Comparison of ENCODE assay signal across 19 cellular contexts in the genomic region with DNA sequence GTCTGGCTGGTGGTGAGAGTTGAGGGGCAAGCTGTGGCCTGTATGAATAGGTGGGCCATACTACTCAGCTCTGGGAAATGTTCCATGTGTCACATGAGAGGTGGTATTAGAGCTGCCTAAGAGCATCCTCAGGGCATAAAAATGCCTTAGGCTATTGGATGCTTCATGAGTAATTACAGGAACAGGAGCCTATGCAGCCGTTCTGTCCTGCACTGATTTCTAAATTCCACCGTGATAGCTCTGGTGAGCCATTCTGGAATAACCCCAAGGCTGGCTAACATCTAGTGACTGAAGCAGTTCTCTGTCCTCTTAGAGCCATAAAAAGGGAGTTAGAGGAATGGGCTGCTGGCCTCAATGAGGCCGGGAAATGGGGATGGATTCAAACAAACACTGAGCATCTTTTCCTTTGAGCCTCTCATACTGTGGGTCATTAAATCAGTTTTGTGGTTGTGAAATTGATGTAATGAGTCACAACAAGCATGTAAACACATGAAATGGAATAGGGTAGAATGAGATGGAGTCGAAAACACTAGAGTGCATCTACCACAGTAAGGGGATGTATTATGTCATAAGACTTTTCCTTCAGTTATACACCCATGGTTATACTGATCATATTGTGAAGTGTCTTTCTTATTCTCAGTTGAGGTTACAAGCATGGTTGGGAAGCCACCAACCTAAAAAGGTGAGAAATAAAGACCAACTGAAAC. TPM values are rescaled to one million over a fixed set of nuclear protein-coding genes. Genes with fewer than 3 reads are reported as not detected.
DNase-seq lines count a peak whose midpoint lies in the region; ATAC-seq and TF ChIP-seq lines count a peak whose summit lies in the region.
"Had no signal": no experiment of that assay in that cellular context is flagged by ENCODE, and none has a peak within 500 bp of the region (broad histone marks: within the 10 kb centered on the region; RNA-seq: fewer than 3 reads in every experiment).

No MANE protein-coding gene starts in this region.

- CTCF ChIA-PET in CD8-positive, alpha-beta T cell (lab: Charles Lee) = interaction anchor here (1.0 kb wide), 1 partner anchor 11 kb away, joined by 4 read pairs; no protein-coding TSS in a partner anchor

- no peaks in the 10 kb centered on the region for H3K4me1 ChIP-seq in CD8-positive, alpha-beta T cell (ENCODE audit: insufficient read depth, low read length)
- H3K4me1 ChIP-seq: right lobe of liver, transverse colon had no signal

- no peak overlapping the region for H3K27ac ChIP-seq in CD8-positive, alpha-beta T cell (ENCODE audit: low read depth, low read length)
- H3K27ac ChIP-seq: neutrophil, right lobe of liver, transverse colon had no signal

- H3K36me3 ChIP-seq in CD8-positive, alpha-beta T cell (ENCODE audit: insufficient read depth, low read length) = no peaks in the 10 kb centered on the region
- H3K36me3 ChIP-seq: right lobe of liver, transverse colon had no signal

- no peak overlapping the region for H3K4me3 Mint-ChIP-seq in CD8-positive, alpha-beta T cell
- H3K4me3 Mint-ChIP-seq: activated naive CD8-positive, alpha-beta T cell; T-helper 2 cell treated with Interferon-gamma antibody and Interleukin-4, amounts not matched to agents 5 μg/mL and 100 μg/mL, for 36 hours had no signal

- no peak for TF ChIP-seq CTCF in epithelial cell of esophagus (IDR thresholded peaks at IDR 0.05; ENCODE audit: insufficient read depth, low read depth, low read length, missing control alignments)
- no peak for TF ChIP-seq CTCF in CD8-positive, alpha-beta T cell (IDR thresholded peaks at IDR 0.05)

- no peak overlapping the region for H3K27ac Mint-ChIP-seq in CD8-positive, alpha-beta T cell
- H3K27ac Mint-ChIP-seq: activated naive CD8-positive, alpha-beta T cell; T-helper 2 cell treated with Interferon-gamma antibody and Interleukin-4, amounts not matched to agents 5 μg/mL and 100 μg/mL, for 36 hours had no signal

- intact Hi-C loops in CD8-positive, alpha-beta T cell (cut with DNase I, micrococcal nuclease) = no loop called here

- no peaks in the 10 kb centered on the region for H3K36me3 Mint-ChIP-seq in CD8-positive, alpha-beta T cell
- H3K36me3 Mint-ChIP-seq: activated naive CD8-positive, alpha-beta T cell had no signal

- no peaks in the 10 kb centered on the region for H3K4me1 Mint-ChIP-seq in CD8-positive, alpha-beta T cell (ENCODE audit: low read depth)

- ATAC-seq in HG03196 (IDR thresholded peaks at IDR 0.05; ENCODE audit: unreplicated experiment) = no peak
- no peak for ATAC-seq in CD8-positive, alpha-beta T cell
- ATAC-seq: right lobe of liver had no signal

- H3K4me3 ChIP-seq in epithelial cell of esophagus (ENCODE audit: low read length) = no peak overlapping the region
- H3K4me3 ChIP-seq in CD8-positive, alpha-beta T cell (ENCODE audit: low read depth, low read length) = no peak overlapping the region
- H3K4me3 ChIP-seq: right lobe of liver, transverse colon had no signal

- POLR2A ChIA-PET in CD8-positive, alpha-beta T cell (lab: Charles Lee) = no interaction called here

- H3K27me3 ChIP-seq in CD8-positive, alpha-beta T cell (ENCODE audit: insufficient read depth, low read length) = no peaks in the 10 kb centered on the region
- H3K27me3 ChIP-seq: neutrophil, right lobe of liver, transverse colon had no signal

- H3K9me3 Mint-ChIP-seq in CD8-positive, alpha-beta T cell = no peaks in the 10 kb centered on the region
- H3K9me3 Mint-ChIP-seq: T-helper 2 cell treated with Interferon-gamma antibody and Interleukin-4, amounts not matched to agents 5 μg/mL and 100 μg/mL, for 36 hours had no signal

- H3K27me3 Mint-ChIP-seq in CD8-positive, alpha-beta T cell (ENCODE audit: low read depth) = peaks cover 4% of the 10 kb centered on the region
- H3K27me3 Mint-ChIP-seq: activated naive CD8-positive, alpha-beta T cell had no signal

- DNase-seq in A172 (ENCODE audit: low spot score) (peak; percentile 65), ELR (ENCODE audit: low read depth) (peak; percentile 95), NCI-H1436 (lab: John Stamatoyannopoulos, UW) (peak; percentile 44), epithelial cell of esophagus (ENCODE audit: low read depth) (peak; percentile 94), NCI-H510A (lab: John Stamatoyannopoulos, UW) (no peak), NCI-H69 (lab: John Stamatoyannopoulos, UW) (no peak)
- no peak for DNase-seq in CD8-positive, alpha-beta T cell
- DNase-seq: central memory CD4-positive, alpha-beta T cell; GOT3; midbrain; NCI-H2029; right lobe of liver; SHP77 treated with DMSO at 0.1 percent for 48 hours; stimulated activated CD4-positive, alpha-beta T cell treated with anti-CD3 and anti-CD28 coated beads, Interleukin-4, amount 100 ng/mL, for 1 hour; transverse colon had no signal

- H3K9me3 ChIP-seq in CD8-positive, alpha-beta T cell (ENCODE audit: low read length) = no peaks in the 10 kb centered on the region
- H3K9me3 ChIP-seq: neutrophil, right lobe of liver, transverse colon had no signal

RNA-seq across cellular contexts. Expression of a gene that starts 41.0 kb away (rescaled TPM):
- 10.1 and 12.0 TPM in 2 replicates for total RNA-seq in A172 (2014; rRNA removed; shearing (Covaris generic))
- total RNA-seq in CD8-positive, alpha-beta T cell = not detected

Comparison
In these comparisons a context has a peak if more than half of its experiments do, and no peak if none do; other contexts are left out.
1. DNase-seq: peak in A172 (single experiment), ELR (single experiment), NCI-H1436 (single experiment) and epithelial cell of esophagus (single experiment); none in NCI-H510A (single experiment), NCI-H69 (single experiment) and CD8-positive, alpha-beta T cell (0 of 7).